In the genomic region with DNA sequence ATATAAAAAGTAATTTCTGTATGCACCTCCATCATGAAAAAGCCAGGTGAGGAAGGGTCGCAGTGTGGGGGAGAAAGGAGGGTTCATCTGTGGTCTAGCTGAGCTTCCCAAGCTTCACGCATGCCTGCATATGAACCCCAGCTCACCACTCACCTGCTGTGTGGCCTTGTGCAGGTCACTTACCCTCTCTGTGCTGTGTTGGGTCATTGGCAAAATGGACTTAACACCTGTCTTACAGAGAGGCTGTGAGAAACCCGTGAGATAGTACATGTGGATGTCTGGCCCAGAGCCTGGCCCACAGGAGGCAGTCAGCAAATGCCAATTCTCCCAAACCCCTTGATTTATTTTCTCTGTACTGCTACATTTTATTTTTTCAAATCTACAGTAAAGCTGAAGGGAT, we compare ENCODE assay signal across 33 cellular contexts.
"Had no signal": no experiment of that assay in that cellular context is flagged by ENCODE, and none has a peak within 500 bp of the region (broad histone marks: within the 10 kb centered on the region; RNA-seq: fewer than 3 reads in every experiment).

No MANE protein-coding gene starts in this region.

- H3K27me3 ChIP-seq: ascending aorta, breast epithelium, cardiac muscle cell, colonic mucosa had no signal

- ATAC-seq: activated CD4-positive, alpha-beta T cell treated with anti-CD3 and anti-CD28 coated beads for 36 hours; activated naive CD4-positive, alpha-beta T cell treated with anti-CD3 and anti-CD28 coated beads, Interleukin-2, amount 50 U/mL, for 72 hours; activated T-cell treated with anti-CD3 and anti-CD28 coated beads, Interleukin-2, amount 50 U/mL, for 72 hours; gastroesophageal sphincter; T-helper 17 cell had no signal

- H3K27ac Mint-ChIP-seq: activated CD4-positive, alpha-beta memory T cell treated with anti-CD3 and anti-CD28 coated beads, Interleukin-2, amount 10 ng/mL, durations not matched to agents 7 days and 5 days; activated CD4-positive, alpha-beta T cell treated with anti-CD3 and anti-CD28 coated beads for 36 hours; activated CD4-positive, alpha-beta T cell treated with anti-CD3 and anti-CD28 coated beads, Interleukin-2, amount 10 ng/mL, durations not matched to agents 24 days and 14 days; activated naive CD4-positive, alpha-beta T cell treated with anti-CD3 and anti-CD28 coated beads, Interleukin-2, amount 10 ng/mL, durations not matched to agents 7 days and 5 days; activated naive CD4-positive, alpha-beta T cell treated with anti-CD3 and anti-CD28 coated beads, Interleukin-2, amount 50 U/mL, for 72 hours; activated naive CD8-positive, alpha-beta T cell treated with anti-CD3 and anti-CD28 coated beads, Interleukin-2, amount 10 ng/mL, durations not matched to agents 7 days and 5 days; activated T-cell treated with anti-CD3 and anti-CD28 coated beads, Interleukin-2, amount 50 U/mL, for 24 hours; activated T-cell treated with anti-CD3 and anti-CD28 coated beads, Interleukin-2, amount 50 U/mL, for 72 hours; brain; T-helper 17 cell; T-helper 2 cell treated with Interferon-gamma antibody and Interleukin-4, amounts not matched to agents 5 μg/mL and 100 μg/mL, for 36 hours had no signal

- FAIRE-seq: endometrium, endothelial cell of umbilical vein had no signal

- H3K4me1 Mint-ChIP-seq: activated CD4-positive, alpha-beta memory T cell treated with anti-CD3 and anti-CD28 coated beads, Interleukin-2, amount 10 ng/mL, durations not matched to agents 7 days and 5 days; activated CD4-positive, alpha-beta T cell treated with anti-CD3 and anti-CD28 coated beads for 36 hours; activated CD4-positive, alpha-beta T cell treated with anti-CD3 and anti-CD28 coated beads, Interleukin-2, amount 10 ng/mL, durations not matched to agents 24 days and 14 days; activated naive CD4-positive, alpha-beta T cell treated with anti-CD3 and anti-CD28 coated beads, Interleukin-2, amount 10 ng/mL, durations not matched to agents 7 days and 5 days; activated naive CD8-positive, alpha-beta T cell treated with anti-CD3 and anti-CD28 coated beads, Interleukin-2, amount 10 ng/mL, durations not matched to agents 7 days and 5 days had no signal

- H3K4me3 Mint-ChIP-seq: activated CD4-positive, alpha-beta memory T cell treated with anti-CD3 and anti-CD28 coated beads, Interleukin-2, amount 10 ng/mL, durations not matched to agents 7 days and 5 days; activated CD4-positive, alpha-beta T cell treated with anti-CD3 and anti-CD28 coated beads for 36 hours; activated CD4-positive, alpha-beta T cell treated with anti-CD3 and anti-CD28 coated beads, Interleukin-2, amount 10 ng/mL, durations not matched to agents 24 days and 14 days; activated naive CD4-positive, alpha-beta T cell treated with anti-CD3 and anti-CD28 coated beads, Interleukin-2, amount 10 ng/mL, durations not matched to agents 7 days and 5 days; activated naive CD8-positive, alpha-beta T cell treated with anti-CD3 and anti-CD28 coated beads, Interleukin-2, amount 10 ng/mL, durations not matched to agents 7 days and 5 days; activated T-cell treated with anti-CD3 and anti-CD28 coated beads, Interleukin-2, amount 50 U/mL, for 24 hours; activated T-cell treated with anti-CD3 and anti-CD28 coated beads, Interleukin-2, amount 50 U/mL, for 72 hours; brain; T-helper 17 cell; T-helper 2 cell treated with Interferon-gamma antibody and Interleukin-4, amounts not matched to agents 5 μg/mL and 100 μg/mL, for 36 hours had no signal

- H3K9me3 Mint-ChIP-seq: activated CD4-positive, alpha-beta memory T cell treated with anti-CD3 and anti-CD28 coated beads, Interleukin-2, amount 10 ng/mL, durations not matched to agents 7 days and 5 days; activated CD4-positive, alpha-beta T cell treated with anti-CD3 and anti-CD28 coated beads, Interleukin-2, amount 10 ng/mL, durations not matched to agents 24 days and 14 days; activated naive CD4-positive, alpha-beta T cell treated with anti-CD3 and anti-CD28 coated beads, Interleukin-2, amount 10 ng/mL, durations not matched to agents 7 days and 5 days; activated naive CD4-positive, alpha-beta T cell treated with anti-CD3 and anti-CD28 coated beads, Interleukin-2, amount 50 U/mL, for 72 hours; activated naive CD8-positive, alpha-beta T cell treated with anti-CD3 and anti-CD28 coated beads, Interleukin-2, amount 10 ng/mL, durations not matched to agents 7 days and 5 days; activated T-cell treated with anti-CD3 and anti-CD28 coated beads, Interleukin-2, amount 50 U/mL, for 24 hours; activated T-cell treated with anti-CD3 and anti-CD28 coated beads, Interleukin-2, amount 50 U/mL, for 72 hours; T-helper 2 cell treated with Interferon-gamma antibody and Interleukin-4, amounts not matched to agents 5 μg/mL and 100 μg/mL, for 36 hours had no signal

- H3K4me1 ChIP-seq: ascending aorta, breast epithelium, colonic mucosa, esophagus squamous epithelium, gastroesophageal sphincter had no signal

- H3K36me3 Mint-ChIP-seq: activated naive CD4-positive, alpha-beta T cell treated with anti-CD3 and anti-CD28 coated beads, Interleukin-2, amount 10 ng/mL, durations not matched to agents 7 days and 5 days; activated naive CD4-positive, alpha-beta T cell treated with anti-CD3 and anti-CD28 coated beads, Interleukin-2, amount 50 U/mL, for 72 hours; activated naive CD8-positive, alpha-beta T cell treated with anti-CD3 and anti-CD28 coated beads, Interleukin-2, amount 10 ng/mL, durations not matched to agents 7 days and 5 days; brain had no signal

- H3K4me3 ChIP-seq: ascending aorta, breast epithelium, cardiac muscle cell, colonic mucosa, esophagus squamous epithelium, gastroesophageal sphincter had no signal

- H3K27ac ChIP-seq: ascending aorta, breast epithelium, cardiac muscle cell, colonic mucosa, epithelial cell of prostate, esophagus squamous epithelium, gastroesophageal sphincter had no signal

- H3K9me3 ChIP-seq: ascending aorta, breast epithelium, colonic mucosa, esophagus squamous epithelium had no signal

- H3K36me3 ChIP-seq: ascending aorta, breast epithelium, cardiac muscle cell, colonic mucosa, esophagus squamous epithelium, gastroesophageal sphincter had no signal

- DNase-seq: activated CD4-positive, alpha-beta memory T cell treated with anti-CD3 and anti-CD28 coated beads, Interleukin-2, amount 10 ng/mL, durations not matched to agents 7 days and 5 days; activated CD4-positive, alpha-beta T cell treated with anti-CD3 and anti-CD28 coated beads for 36 hours; activated CD4-positive, alpha-beta T cell treated with anti-CD3 and anti-CD28 coated beads, Interleukin-2, amount 10 ng/mL, durations not matched to agents 24 days and 14 days; activated CD4-positive, alpha-beta T cell treated with anti-CD3 and anti-CD28 coated beads, Interleukin-2, amount 50 U/mL, for 4 hours; activated CD4-positive, CD25-positive, alpha-beta regulatory T cell; activated CD4-positive, CD25-positive, alpha-beta regulatory T cell treated with anti-CD3 and anti-CD28 coated beads, Interleukin-2, amount 50 U/mL, for 72 hours; activated CD8-positive, alpha-beta memory T cell treated with anti-CD3 and anti-CD28 coated beads, Interleukin-2, amount 50 U/mL, for 48 hours; activated gamma-delta T cell; activated naive CD4-positive, alpha-beta T cell; activated naive CD4-positive, alpha-beta T cell treated with anti-CD3 and anti-CD28 coated beads, Interleukin-2, amount 10 ng/mL, durations not matched to agents 7 days and 5 days; activated naive CD8-positive, alpha-beta T cell treated with anti-CD3 and anti-CD28 coated beads, Interleukin-2, amount 10 ng/mL, durations not matched to agents 7 days and 5 days; activated T-cell treated with anti-CD3 and anti-CD28 coated beads for 4 hours; activated T-cell treated with anti-CD3 and anti-CD28 coated beads, Interleukin-2, amount 50 U/mL, for 24 hours; activated T-cell treated with anti-CD3 and anti-CD28 coated beads, Interleukin-2, amount 50 U/mL, for 72 hours; central memory CD4-positive, alpha-beta T cell; cerebellar nuclear complex; colonic mucosa; effector CD8-positive, alpha-beta T cell; esophagus squamous epithelium; foreskin melanocyte; head of caudate nucleus; T-helper 17 cell; T1000 had no signal
